Comparison of ENCODE assay signal across 1 cellular context in the genomic region with DNA sequence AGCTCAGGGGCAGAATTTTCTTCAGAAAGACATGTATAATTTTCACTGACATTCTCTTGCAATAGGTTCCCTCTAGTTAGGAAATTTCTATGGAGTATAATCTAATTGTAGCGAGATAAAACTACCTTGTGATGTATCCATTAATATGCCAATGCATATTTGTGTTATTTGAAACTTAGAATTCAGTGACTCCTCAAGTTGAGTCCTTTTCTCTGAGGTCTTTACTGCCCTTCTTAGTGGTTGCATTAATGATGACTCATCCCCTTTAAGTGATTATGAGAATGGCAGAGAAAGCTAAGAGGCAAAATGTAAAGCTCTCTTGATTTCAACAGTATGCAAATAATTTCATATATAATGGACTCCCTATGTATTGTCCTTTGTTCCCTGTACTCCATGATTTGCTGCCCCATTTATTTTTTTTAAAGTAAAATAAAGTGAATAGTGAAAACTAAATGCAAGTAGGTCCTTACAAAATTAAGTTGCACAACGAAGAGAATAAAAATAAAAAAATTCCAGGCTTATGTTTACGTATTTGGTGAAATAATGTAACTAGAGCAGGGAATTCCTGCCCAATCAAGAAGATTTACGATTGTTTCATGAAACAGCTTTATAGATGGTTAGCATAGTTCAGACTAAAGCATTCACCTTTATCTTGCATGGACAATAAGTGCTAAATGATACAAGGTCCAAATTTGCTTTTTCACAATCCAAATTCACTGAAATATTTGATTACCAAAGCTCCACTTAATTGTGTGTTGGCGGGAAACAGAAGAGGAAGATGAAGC.
TF ChIP-seq lines count a peak whose summit lies in the region.

No MANE protein-coding gene starts in this region.

TF ChIP-seq in HEK293, 187 proteins besides CTCF, POLR2A, EP300 and RAD21 (continued from another document):
- TF ChIP-seq, protein P1, sequence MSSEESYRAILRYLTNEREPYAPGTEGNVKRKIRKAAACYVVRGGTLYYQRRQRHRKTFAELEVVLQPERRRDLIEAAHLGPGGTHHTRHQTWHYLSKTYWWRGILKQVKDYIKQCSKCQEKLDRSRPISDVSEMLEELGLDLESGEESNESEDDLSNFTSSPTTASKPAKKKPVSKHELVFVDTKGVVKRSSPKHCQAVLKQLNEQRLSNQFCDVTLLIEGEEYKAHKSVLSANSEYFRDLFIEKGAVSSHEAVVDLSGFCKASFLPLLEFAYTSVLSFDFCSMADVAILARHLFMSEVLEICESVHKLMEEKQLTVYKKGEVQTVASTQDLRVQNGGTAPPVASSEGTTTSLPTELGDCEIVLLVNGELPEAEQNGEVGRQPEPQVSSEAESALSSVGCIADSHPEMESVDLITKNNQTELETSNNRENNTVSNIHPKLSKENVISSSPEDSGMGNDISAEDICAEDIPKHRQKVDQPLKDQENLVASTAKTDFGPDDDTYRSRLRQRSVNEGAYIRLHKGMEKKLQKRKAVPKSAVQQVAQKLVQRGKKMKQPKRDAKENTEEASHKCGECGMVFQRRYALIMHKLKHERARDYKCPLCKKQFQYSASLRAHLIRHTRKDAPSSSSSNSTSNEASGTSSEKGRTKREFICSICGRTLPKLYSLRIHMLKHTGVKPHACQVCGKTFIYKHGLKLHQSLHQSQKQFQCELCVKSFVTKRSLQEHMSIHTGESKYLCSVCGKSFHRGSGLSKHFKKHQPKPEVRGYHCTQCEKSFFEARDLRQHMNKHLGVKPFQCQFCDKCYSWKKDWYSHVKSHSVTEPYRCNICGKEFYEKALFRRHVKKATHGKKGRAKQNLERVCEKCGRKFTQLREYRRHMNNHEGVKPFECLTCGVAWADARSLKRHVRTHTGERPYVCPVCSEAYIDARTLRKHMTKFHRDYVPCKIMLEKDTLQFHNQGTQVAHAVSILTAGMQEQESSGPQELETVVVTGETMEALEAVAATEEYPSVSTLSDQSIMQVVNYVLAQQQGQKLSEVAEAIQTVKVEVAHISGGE (tag by site-specific recombination; conservative IDR thresholded peaks at IDR 0.05; ENCODE audit: low read depth) = no peak
- TF ChIP-seq ZNF37A (tag by site-specific recombination; IDR thresholded peaks at IDR 0.05) (no peak), ZBTB44 (tag by site-specific recombination; IDR thresholded peaks at IDR 0.05) (0 out of 2 replicates have a peak, but pooled peaks have one; percentile 12), ZBTB1 (tag by site-specific recombination; IDR thresholded peaks at IDR 0.05) (no peak), ZFP69B (tag by site-specific recombination; IDR thresholded peaks at IDR 0.05) (no peak), ZNF248 (tag by site-specific recombination; IDR thresholded peaks at IDR 0.05) (no peak), ZNF558 (tag by site-specific recombination; IDR thresholded peaks at IDR 0.05) (no peak), ZNF433 (tag by site-specific recombination; IDR thresholded peaks at IDR 0.05; ENCODE audit: low read depth) (no peak), ZNF138 (tag by site-specific recombination; IDR thresholded peaks at IDR 0.05; ENCODE audit: borderline replicate concordance) (no peak), ZFP3 (tag by site-specific recombination; IDR thresholded peaks at IDR 0.05; ENCODE audit: low read depth) (no peak), HOXC10 (CRISPR knock-in tag; IDR thresholded peaks at IDR 0.05) (no peak), ZNF148 (tag by site-specific recombination; IDR thresholded peaks at IDR 0.05; ENCODE audit: borderline replicate concordance) (no peak), SCRT1 (tag by site-specific recombination; IDR thresholded peaks at IDR 0.05; ENCODE audit: borderline replicate concordance) (no peak), ZNF366 (tag by site-specific recombination; conservative IDR thresholded peaks at IDR 0.05) (no peak), ZNF791 (tag by site-specific recombination; IDR thresholded peaks at IDR 0.05) (no peak), ZNF449 (tag by site-specific recombination; IDR thresholded peaks at IDR 0.05) (no peak), ZBTB17 (tag by site-specific recombination; IDR thresholded peaks at IDR 0.05) (no peak)
- TF ChIP-seq, protein P2, sequence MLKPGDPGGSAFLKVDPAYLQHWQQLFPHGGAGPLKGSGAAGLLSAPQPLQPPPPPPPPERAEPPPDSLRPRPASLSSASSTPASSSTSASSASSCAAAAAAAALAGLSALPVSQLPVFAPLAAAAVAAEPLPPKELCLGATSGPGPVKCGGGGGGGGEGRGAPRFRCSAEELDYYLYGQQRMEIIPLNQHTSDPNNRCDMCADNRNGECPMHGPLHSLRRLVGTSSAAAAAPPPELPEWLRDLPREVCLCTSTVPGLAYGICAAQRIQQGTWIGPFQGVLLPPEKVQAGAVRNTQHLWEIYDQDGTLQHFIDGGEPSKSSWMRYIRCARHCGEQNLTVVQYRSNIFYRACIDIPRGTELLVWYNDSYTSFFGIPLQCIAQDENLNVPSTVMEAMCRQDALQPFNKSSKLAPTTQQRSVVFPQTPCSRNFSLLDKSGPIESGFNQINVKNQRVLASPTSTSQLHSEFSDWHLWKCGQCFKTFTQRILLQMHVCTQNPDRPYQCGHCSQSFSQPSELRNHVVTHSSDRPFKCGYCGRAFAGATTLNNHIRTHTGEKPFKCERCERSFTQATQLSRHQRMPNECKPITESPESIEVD (tag by site-specific recombination; IDR thresholded peaks at IDR 0.05) = peak; percentile 70
- TF ChIP-seq, protein P3, sequence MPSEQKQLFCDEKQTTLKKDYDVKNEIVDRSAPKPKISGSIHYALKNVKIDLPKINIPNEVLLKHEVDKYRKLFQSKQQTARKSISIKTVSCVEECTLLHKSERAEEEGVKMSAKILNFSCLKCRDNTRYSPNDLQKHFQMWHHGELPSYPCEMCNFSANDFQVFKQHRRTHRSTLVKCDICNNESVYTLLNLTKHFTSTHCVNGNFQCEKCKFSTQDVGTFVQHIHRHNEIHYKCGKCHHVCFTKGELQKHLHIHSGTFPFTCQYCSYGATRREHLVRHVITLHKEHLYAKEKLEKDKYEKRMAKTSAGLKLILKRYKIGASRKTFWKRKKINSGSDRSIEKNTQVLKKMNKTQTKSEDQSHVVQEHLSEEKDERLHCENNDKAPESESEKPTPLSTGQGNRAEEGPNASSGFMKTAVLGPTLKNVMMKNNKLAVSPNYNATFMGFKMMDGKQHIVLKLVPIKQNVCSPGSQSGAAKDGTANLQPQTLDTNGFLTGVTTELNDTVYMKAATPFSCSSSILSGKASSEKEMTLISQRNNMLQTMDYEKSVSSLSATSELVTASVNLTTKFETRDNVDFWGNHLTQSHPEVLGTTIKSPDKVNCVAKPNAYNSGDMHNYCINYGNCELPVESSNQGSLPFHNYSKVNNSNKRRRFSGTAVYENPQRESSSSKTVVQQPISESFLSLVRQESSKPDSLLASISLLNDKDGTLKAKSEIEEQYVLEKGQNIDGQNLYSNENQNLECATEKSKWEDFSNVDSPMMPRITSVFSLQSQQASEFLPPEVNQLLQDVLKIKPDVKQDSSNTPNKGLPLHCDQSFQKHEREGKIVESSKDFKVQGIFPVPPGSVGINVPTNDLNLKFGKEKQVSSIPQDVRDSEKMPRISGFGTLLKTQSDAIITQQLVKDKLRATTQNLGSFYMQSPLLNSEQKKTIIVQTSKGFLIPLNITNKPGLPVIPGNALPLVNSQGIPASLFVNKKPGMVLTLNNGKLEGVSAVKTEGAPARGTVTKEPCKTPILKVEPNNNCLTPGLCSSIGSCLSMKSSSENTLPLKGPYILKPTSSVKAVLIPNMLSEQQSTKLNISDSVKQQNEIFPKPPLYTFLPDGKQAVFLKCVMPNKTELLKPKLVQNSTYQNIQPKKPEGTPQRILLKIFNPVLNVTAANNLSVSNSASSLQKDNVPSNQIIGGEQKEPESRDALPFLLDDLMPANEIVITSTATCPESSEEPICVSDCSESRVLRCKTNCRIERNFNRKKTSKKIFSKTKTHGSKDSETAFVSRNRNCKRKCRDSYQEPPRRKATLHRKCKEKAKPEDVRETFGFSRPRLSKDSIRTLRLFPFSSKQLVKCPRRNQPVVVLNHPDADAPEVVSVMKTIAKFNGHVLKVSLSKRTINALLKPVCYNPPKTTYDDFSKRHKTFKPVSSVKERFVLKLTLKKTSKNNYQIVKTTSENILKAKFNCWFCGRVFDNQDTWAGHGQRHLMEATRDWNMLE (tag by site-specific recombination; conservative IDR thresholded peaks at IDR 0.05; ENCODE audit: low read depth) = no peak
- TF ChIP-seq, protein P4, sequence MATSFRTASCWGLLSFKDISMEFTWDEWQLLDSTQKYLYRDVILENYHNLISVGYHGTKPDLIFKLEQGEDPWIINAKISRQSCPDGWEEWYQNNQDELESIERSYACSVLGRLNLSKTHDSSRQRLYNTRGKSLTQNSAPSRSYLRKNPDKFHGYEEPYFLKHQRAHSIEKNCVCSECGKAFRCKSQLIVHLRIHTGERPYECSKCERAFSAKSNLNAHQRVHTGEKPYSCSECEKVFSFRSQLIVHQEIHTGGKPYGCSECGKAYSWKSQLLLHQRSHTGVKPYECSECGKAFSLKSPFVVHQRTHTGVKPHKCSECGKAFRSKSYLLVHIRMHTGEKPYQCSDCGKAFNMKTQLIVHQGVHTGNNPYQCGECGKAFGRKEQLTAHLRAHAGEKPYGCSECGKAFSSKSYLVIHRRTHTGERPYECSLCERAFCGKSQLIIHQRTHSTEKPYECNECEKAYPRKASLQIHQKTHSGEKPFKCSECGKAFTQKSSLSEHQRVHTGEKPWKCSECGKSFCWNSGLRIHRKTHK (tag by site-specific recombination; IDR thresholded peaks at IDR 0.05) = no peak
- TF ChIP-seq, protein P5, sequence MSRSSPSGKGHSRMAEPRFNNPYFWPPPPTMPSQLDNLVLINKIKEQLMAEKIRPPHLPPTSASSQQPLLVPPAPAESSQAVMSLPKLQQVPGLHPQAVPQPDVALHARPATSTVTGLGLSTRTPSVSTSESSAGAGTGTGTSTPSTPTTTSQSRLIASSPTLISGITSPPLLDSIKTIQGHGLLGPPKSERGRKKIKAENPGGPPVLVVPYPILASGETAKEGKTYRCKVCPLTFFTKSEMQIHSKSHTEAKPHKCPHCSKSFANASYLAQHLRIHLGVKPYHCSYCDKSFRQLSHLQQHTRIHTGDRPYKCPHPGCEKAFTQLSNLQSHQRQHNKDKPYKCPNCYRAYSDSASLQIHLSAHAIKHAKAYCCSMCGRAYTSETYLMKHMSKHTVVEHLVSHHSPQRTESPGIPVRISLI (tag by site-specific recombination; IDR thresholded peaks at IDR 0.05) = peak; percentile 46; the same call in 1 of the 2 replicates
